In genomic region chr9:125839322-125839721, GRCh38 we compare ENCODE assay signal across 25 cellular contexts.
DNase-seq lines count a peak whose midpoint lies in the region; ATAC-seq, FAIRE-seq and TF ChIP-seq lines count a peak whose summit lies in the region.
"Had no signal": no experiment of that assay in that cellular context is flagged by ENCODE, and none has a peak within 500 bp of the region (broad histone marks: within the 10 kb centered on the region; RNA-seq: fewer than 3 reads in every experiment).

No MANE protein-coding gene starts in this region.

- no peak overlapping the region for H3K9ac ChIP-seq in endothelial cell of umbilical vein (replicated peaks; ENCODE audit: extremely low read depth, insufficient read depth, low read length)

- no peak for TF ChIP-seq POLR2A in endothelial cell of umbilical vein (IDR thresholded peaks at IDR 0.05; ENCODE audit: low read depth, low read length)

- BruUV-seq in endothelial cell of umbilical vein (replicated peaks; lab: Mats Ljungman, UMichigan) = no TSS peak

- CTCF ChIA-PET in endothelial cell of umbilical vein (lab: Charles Lee) = no interaction called here

- DNase-seq in CD1c-positive myeloid dendritic cell (ENCODE audit: extremely low spot score) (peak; percentile 27), KBM-7 (peak; percentile 54), SKM-1 (lab: John Stamatoyannopoulos, UW; ENCODE audit: unreplicated experiment) (peak; percentile 34), endothelial cell of umbilical vein (ENCODE audit: low read depth, low spot score) (peak; percentile 38), left colon (no peak), NCI-H1105 (lab: John Stamatoyannopoulos, UW) (no peak), NCI-H1105 treated with DMSO at 0.1 percent for 48 hours (lab: John Stamatoyannopoulos, UW) (no peak), HFFc6 (no peak)
- DNase-seq: activated CD4-positive, alpha-beta T cell treated with anti-CD3 and anti-CD28 coated beads, Interleukin-2, amount 50 U/mL, for 1 hour; activated CD8-positive, alpha-beta memory T cell treated with anti-CD3 and anti-CD28 coated beads, Interleukin-2, amount 50 U/mL, for 48 hours; activated effector memory CD4-positive, alpha-beta T cell treated with Interleukin-2 at 50 U/mL for 16 hours; activated naive CD8-positive, alpha-beta T cell treated with anti-CD3 and anti-CD28 coated beads, Interleukin-2, amount 50 U/mL, for 24 hours; CD4-positive, alpha-beta T cell; DMS 273 treated with DMSO at 0.1 percent for 48 hours; esophagus squamous epithelium; kidney; lower lobe of right lung; NCI-H1436 treated with DMSO at 0.1 percent for 48 hours; NCI-H510A treated with DMSO at 0.1 percent for 48 hours; nucleus accumbens; small intestine; stimulated activated naive CD4-positive, alpha-beta T cell treated with Interleukin-2 at 50 U/mL for 16 hours had no signal

- POLR2A ChIA-PET in endothelial cell of umbilical vein (lab: Charles Lee) = no interaction called here

- no peaks in the 10 kb centered on the region for H3K36me3 ChIP-seq in endothelial cell of umbilical vein (ENCODE audit: control insufficient read depth in 2 of 2, extremely low read depth in 1 of 2, insufficient read depth in 2 of 2, low read length in 2 of 2)
- H3K36me3 ChIP-seq: esophagus squamous epithelium, gastroesophageal sphincter, lower lobe of right lung had no signal

- no peaks in the 10 kb centered on the region for H3K27me3 ChIP-seq in endothelial cell of umbilical vein (ENCODE audit: control insufficient read depth in 2 of 2, insufficient read depth in 2 of 2, low read length in 2 of 2)
- H3K27me3 ChIP-seq: esophagus squamous epithelium, gastroesophageal sphincter had no signal

- no peaks in the 10 kb centered on the region for H3K9me1 ChIP-seq in endothelial cell of umbilical vein (replicated peaks; ENCODE audit: control insufficient read depth, extremely low read depth, insufficient read depth, low read length)

- peaks cover 78% of the 10 kb centered on the region for H3K4me1 Mint-ChIP-seq in HFFc6 (ENCODE audit: low read depth)

- peak; percentile 37 for FAIRE-seq in endothelial cell of umbilical vein (lab: Jason Lieb, UNC)
- FAIRE-seq: G401.6, kidney, small intestine, TTC549 had no signal

- H3K79me2 ChIP-seq in endothelial cell of umbilical vein (ENCODE audit: control insufficient read depth, insufficient read depth, low read length) = peaks cover 6% of the 10 kb centered on the region

- no peak overlapping the region for H3K4me2 ChIP-seq in endothelial cell of umbilical vein (ENCODE audit: insufficient read depth, low read length)

- no peak overlapping the region; the same call in 1 of the 2 replicates for H3K27ac Mint-ChIP-seq in HFFc6
- H3K27ac Mint-ChIP-seq: activated naive CD8-positive, alpha-beta T cell treated with anti-CD3 and anti-CD28 coated beads, Interleukin-2, amount 50 U/mL, for 24 hours; CD4-positive, alpha-beta T cell had no signal

- no peaks in the 10 kb centered on the region for H3K9me3 Mint-ChIP-seq in HFFc6
- H3K9me3 Mint-ChIP-seq: activated naive CD8-positive, alpha-beta T cell treated with anti-CD3 and anti-CD28 coated beads, Interleukin-2, amount 50 U/mL, for 24 hours; CD4-positive, alpha-beta T cell had no signal

- H3K27ac ChIP-seq in endothelial cell of umbilical vein (ENCODE audit: insufficient read depth, low read depth, low read length) = no peak overlapping the region
- H3K27ac ChIP-seq: esophagus squamous epithelium, gastroesophageal sphincter, lower lobe of right lung had no signal

- ATAC-seq in left colon = no peak
- ATAC-seq: activated naive CD8-positive, alpha-beta T cell treated with anti-CD3 and anti-CD28 coated beads, Interleukin-2, amount 50 U/mL, for 24 hours; gastroesophageal sphincter; lower lobe of right lung had no signal

- intact Hi-C loops in endothelial cell of umbilical vein (cut with micrococcal nuclease) = no loop called here
- intact Hi-C loops in left colon (cut with DNase I, micrococcal nuclease) = no loop called here

- H3K4me3 ChIP-seq in endothelial cell of umbilical vein (replicated peaks in 1 of 3; ENCODE audit: insufficient read depth in 1 of 3, low read depth in 1 of 3, low read length in 3 of 3) = no peak overlapping the region
- H3K4me3 ChIP-seq: esophagus squamous epithelium, gastroesophageal sphincter, lower lobe of right lung had no signal

- H3K9me3 ChIP-seq in endothelial cell of umbilical vein (replicated peaks; ENCODE audit: control insufficient read depth, insufficient read depth, low read length) = no peaks in the 10 kb centered on the region
- H3K9me3 ChIP-seq: esophagus squamous epithelium, gastroesophageal sphincter, lower lobe of right lung had no signal

- H3K4me1 ChIP-seq in endothelial cell of umbilical vein (ENCODE audit: control insufficient read depth, extremely low read depth, insufficient read depth, low read length) = no peaks in the 10 kb centered on the region
- H3K4me1 ChIP-seq: lower lobe of right lung had no signal

- dilution Hi-C loops in endothelial cell of umbilical vein (cut with MboI; ENCODE audit: extremely low pct_ligation_motif_present, low sequenced_read_pairs) = no loop called here

- no peaks in the 10 kb centered on the region for H3K27me3 Mint-ChIP-seq in HFFc6 (ENCODE audit: insufficient read depth)
- H3K27me3 Mint-ChIP-seq: activated naive CD8-positive, alpha-beta T cell treated with anti-CD3 and anti-CD28 coated beads, Interleukin-2, amount 50 U/mL, for 24 hours; CD4-positive, alpha-beta T cell had no signal

- TF ChIP-seq CTCF in endothelial cell of umbilical vein (IDR thresholded peaks at IDR 0.05; ENCODE audit: extremely low read depth in 1 of 2, insufficient read depth in 1 of 2, low read depth in 1 of 2, low read length in 2 of 2) (no peak), HFFc6 (IDR thresholded peaks at IDR 0.05) (no peak)

- in situ Hi-C loops in KBM-7 (cut with MboI; ENCODE audit: low pct_unique_long_range_greater_than_20kb, low sequenced_read_pairs) = no loop called here

- peaks cover 21% of the 10 kb centered on the region; the same call in 1 of the 2 replicates for H3K36me3 Mint-ChIP-seq in HFFc6 (ENCODE audit: low read depth)

- no peak overlapping the region for H3K4me3 Mint-ChIP-seq in HFFc6
- H3K4me3 Mint-ChIP-seq: activated naive CD8-positive, alpha-beta T cell treated with anti-CD3 and anti-CD28 coated beads, Interleukin-2, amount 50 U/mL, for 24 hours; CD4-positive, alpha-beta T cell had no signal

- H2AFZ ChIP-seq in endothelial cell of umbilical vein (ENCODE audit: low read depth, low read length) = no peak overlapping the region

- H4K20me1 ChIP-seq in endothelial cell of umbilical vein (replicated peaks; ENCODE audit: control insufficient read depth, extremely low read depth, insufficient read depth, low read length) = no peaks in the 10 kb centered on the region

TF ChIP-seq in endothelial cell of umbilical vein, 7 proteins besides CTCF, POLR2A, EP300 and RAD21:
- no peak for TF ChIP-seq MAX (IDR thresholded peaks at IDR 0.05; ENCODE audit: insufficient read depth, insufficient read length)
- TF ChIP-seq MYC (IDR thresholded peaks at IDR 0.05; ENCODE audit: low read depth, low read length) = no peak
- no peak for TF ChIP-seq POLR2AphosphoS5 (IDR thresholded peaks at IDR 0.05; ENCODE audit: insufficient read depth, low read depth, low read length)
- no peak for TF ChIP-seq FOS (IDR thresholded peaks at IDR 0.05; ENCODE audit: borderline replicate concordance, insufficient read depth, low read length)
- TF ChIP-seq JUN (IDR thresholded peaks at IDR 0.05; ENCODE audit: borderline replicate concordance, insufficient read depth, insufficient read length, low read depth) = no peak
- TF ChIP-seq GATA2 (IDR thresholded peaks at IDR 0.05; ENCODE audit: insufficient read depth, insufficient read length, low read depth, low read length) = no peak
- no peak for TF ChIP-seq EZH2 (IDR thresholded peaks at IDR 0.05; ENCODE audit: borderline replicate concordance, low read depth, low read length, severe bottlenecking)
TF ChIP-seq in endothelial cell of umbilical vein: peak in this region for 0.

Comparison
In these comparisons a context has a peak if more than half of its experiments do, and no peak if none do; other contexts are left out.
1. DNase-seq: peak in CD1c-positive myeloid dendritic cell (single experiment), KBM-7 (single experiment), SKM-1 (single experiment) and endothelial cell of umbilical vein (single experiment); none in left colon (0 of 2), NCI-H1105 (single experiment), NCI-H1105 treated with DMSO at 0.1 percent for 48 hours (single experiment) and HFFc6 (single experiment).